In genomic region chr4:124135409-124135813, GRCh38 we compare ENCODE assay signal across 1 cellular context.
TF ChIP-seq lines count a peak whose summit lies in the region.

No MANE protein-coding gene starts in this region.

TF ChIP-seq in IMR-90, 13 proteins besides CTCF, POLR2A, EP300 and RAD21:
- TF ChIP-seq ELK1 (IDR thresholded peaks at IDR 0.05; ENCODE audit: borderline replicate concordance, low read depth, low read length): no peak
- no peak for TF ChIP-seq RCOR1 (IDR thresholded peaks at IDR 0.05; ENCODE audit: insufficient replicate concordance, low read length)
- TF ChIP-seq MAZ (IDR thresholded peaks at IDR 0.05; ENCODE audit: borderline replicate concordance, low read depth, low read length): no peak
- TF ChIP-seq MXI1 (IDR thresholded peaks at IDR 0.05; ENCODE audit: borderline replicate concordance, low read depth, low read length): no peak
- TF ChIP-seq CHD1 (IDR thresholded peaks at IDR 0.05; ENCODE audit: low read depth, low read length): no peak
- no peak for TF ChIP-seq BHLHE40 (IDR thresholded peaks at IDR 0.05; ENCODE audit: low read depth, low read length)
- TF ChIP-seq, protein P1, sequence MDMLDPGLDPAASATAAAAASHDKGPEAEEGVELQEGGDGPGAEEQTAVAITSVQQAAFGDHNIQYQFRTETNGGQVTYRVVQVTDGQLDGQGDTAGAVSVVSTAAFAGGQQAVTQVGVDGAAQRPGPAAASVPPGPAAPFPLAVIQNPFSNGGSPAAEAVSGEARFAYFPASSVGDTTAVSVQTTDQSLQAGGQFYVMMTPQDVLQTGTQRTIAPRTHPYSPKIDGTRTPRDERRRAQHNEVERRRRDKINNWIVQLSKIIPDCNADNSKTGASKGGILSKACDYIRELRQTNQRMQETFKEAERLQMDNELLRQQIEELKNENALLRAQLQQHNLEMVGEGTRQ (IDR thresholded peaks at IDR 0.05; ENCODE audit: low read depth, low read length): no peak
- no peak for TF ChIP-seq FOS (IDR thresholded peaks at IDR 0.05; ENCODE audit: low read depth, low read length)
- no peak for TF ChIP-seq RFX5 (IDR thresholded peaks at IDR 0.05; ENCODE audit: low read depth, low read length)
- no peak for TF ChIP-seq CEBPB (IDR thresholded peaks at IDR 0.05; ENCODE audit: low read depth, low read length)
- no peak for TF ChIP-seq MAFK (IDR thresholded peaks at IDR 0.05; ENCODE audit: low read depth, low read length)
- TF ChIP-seq NFE2L2 (IDR thresholded peaks at IDR 0.05; ENCODE audit: low read depth, low read length): no peak
- no peak for TF ChIP-seq SMC3 (IDR thresholded peaks at IDR 0.05; ENCODE audit: low read depth, low read length)
